1 cellular context compared by ENCODE assay signal in the genomic region with DNA sequence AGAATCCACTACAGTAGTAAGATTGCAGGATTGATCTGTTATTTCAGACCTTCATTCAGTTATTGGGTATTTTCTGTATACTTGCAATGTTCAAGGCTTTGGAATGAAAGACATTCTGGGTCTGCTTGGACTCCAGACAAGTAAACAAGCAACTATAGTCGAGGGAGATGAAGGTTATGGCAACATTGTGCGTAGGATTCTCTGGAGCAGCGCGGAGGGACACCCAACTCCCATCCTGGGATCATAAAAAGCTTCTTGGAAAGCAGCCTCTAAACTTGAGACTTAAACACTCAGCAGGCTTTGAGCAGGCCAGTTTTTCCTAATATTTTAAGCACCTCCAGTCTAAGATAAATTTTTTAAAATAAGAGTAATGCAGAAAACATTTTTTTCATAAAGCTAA.
TF ChIP-seq lines count a peak whose summit lies in the region.

No MANE protein-coding gene starts in this region.

TF ChIP-seq in GM12878, 131 proteins besides CTCF, POLR2A, EP300 and RAD21:
- no peak for TF ChIP-seq IRF4 (IDR thresholded peaks at IDR 0.05; ENCODE audit: low read depth, low read length)
- TF ChIP-seq MLLT1 (IDR thresholded peaks at IDR 0.05), result 0 out of 2 replicates have a peak, but pooled peaks have one; percentile 3
- TF ChIP-seq ZNF622 (IDR thresholded peaks at IDR 0.05), result no peak
- no peak for TF ChIP-seq ZNF207 (IDR thresholded peaks at IDR 0.05; ENCODE audit: borderline replicate concordance)
TF ChIP-seq in GM12878: peak in this region for 1.
